1 cellular context compared by ENCODE assay signal in the genomic region with DNA sequence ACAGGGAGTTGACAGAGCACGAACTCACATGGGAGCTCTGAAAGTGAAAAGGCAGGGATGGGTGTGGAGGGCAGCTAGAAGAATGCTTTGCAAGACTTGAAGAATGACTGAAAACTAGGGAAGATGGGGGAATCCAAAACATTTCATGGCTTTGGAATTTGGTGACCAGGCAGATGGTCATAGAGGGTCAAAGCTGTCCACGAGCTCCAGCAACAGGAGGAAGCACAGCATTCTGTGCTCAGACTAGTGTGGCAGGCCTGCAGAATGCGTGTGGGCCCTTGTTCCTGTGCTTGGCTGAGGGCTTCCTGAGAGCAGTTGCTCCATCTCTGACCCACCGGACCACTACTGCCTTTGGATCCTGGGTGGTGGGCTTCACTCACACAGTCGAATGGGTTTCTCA.
TF ChIP-seq lines count a peak whose summit lies in the region.

No MANE protein-coding gene starts in this region.

TF ChIP-seq in H1, 55 proteins besides CTCF, POLR2A, EP300 and RAD21 (continued from another document):
- TF ChIP-seq, protein P1, sequence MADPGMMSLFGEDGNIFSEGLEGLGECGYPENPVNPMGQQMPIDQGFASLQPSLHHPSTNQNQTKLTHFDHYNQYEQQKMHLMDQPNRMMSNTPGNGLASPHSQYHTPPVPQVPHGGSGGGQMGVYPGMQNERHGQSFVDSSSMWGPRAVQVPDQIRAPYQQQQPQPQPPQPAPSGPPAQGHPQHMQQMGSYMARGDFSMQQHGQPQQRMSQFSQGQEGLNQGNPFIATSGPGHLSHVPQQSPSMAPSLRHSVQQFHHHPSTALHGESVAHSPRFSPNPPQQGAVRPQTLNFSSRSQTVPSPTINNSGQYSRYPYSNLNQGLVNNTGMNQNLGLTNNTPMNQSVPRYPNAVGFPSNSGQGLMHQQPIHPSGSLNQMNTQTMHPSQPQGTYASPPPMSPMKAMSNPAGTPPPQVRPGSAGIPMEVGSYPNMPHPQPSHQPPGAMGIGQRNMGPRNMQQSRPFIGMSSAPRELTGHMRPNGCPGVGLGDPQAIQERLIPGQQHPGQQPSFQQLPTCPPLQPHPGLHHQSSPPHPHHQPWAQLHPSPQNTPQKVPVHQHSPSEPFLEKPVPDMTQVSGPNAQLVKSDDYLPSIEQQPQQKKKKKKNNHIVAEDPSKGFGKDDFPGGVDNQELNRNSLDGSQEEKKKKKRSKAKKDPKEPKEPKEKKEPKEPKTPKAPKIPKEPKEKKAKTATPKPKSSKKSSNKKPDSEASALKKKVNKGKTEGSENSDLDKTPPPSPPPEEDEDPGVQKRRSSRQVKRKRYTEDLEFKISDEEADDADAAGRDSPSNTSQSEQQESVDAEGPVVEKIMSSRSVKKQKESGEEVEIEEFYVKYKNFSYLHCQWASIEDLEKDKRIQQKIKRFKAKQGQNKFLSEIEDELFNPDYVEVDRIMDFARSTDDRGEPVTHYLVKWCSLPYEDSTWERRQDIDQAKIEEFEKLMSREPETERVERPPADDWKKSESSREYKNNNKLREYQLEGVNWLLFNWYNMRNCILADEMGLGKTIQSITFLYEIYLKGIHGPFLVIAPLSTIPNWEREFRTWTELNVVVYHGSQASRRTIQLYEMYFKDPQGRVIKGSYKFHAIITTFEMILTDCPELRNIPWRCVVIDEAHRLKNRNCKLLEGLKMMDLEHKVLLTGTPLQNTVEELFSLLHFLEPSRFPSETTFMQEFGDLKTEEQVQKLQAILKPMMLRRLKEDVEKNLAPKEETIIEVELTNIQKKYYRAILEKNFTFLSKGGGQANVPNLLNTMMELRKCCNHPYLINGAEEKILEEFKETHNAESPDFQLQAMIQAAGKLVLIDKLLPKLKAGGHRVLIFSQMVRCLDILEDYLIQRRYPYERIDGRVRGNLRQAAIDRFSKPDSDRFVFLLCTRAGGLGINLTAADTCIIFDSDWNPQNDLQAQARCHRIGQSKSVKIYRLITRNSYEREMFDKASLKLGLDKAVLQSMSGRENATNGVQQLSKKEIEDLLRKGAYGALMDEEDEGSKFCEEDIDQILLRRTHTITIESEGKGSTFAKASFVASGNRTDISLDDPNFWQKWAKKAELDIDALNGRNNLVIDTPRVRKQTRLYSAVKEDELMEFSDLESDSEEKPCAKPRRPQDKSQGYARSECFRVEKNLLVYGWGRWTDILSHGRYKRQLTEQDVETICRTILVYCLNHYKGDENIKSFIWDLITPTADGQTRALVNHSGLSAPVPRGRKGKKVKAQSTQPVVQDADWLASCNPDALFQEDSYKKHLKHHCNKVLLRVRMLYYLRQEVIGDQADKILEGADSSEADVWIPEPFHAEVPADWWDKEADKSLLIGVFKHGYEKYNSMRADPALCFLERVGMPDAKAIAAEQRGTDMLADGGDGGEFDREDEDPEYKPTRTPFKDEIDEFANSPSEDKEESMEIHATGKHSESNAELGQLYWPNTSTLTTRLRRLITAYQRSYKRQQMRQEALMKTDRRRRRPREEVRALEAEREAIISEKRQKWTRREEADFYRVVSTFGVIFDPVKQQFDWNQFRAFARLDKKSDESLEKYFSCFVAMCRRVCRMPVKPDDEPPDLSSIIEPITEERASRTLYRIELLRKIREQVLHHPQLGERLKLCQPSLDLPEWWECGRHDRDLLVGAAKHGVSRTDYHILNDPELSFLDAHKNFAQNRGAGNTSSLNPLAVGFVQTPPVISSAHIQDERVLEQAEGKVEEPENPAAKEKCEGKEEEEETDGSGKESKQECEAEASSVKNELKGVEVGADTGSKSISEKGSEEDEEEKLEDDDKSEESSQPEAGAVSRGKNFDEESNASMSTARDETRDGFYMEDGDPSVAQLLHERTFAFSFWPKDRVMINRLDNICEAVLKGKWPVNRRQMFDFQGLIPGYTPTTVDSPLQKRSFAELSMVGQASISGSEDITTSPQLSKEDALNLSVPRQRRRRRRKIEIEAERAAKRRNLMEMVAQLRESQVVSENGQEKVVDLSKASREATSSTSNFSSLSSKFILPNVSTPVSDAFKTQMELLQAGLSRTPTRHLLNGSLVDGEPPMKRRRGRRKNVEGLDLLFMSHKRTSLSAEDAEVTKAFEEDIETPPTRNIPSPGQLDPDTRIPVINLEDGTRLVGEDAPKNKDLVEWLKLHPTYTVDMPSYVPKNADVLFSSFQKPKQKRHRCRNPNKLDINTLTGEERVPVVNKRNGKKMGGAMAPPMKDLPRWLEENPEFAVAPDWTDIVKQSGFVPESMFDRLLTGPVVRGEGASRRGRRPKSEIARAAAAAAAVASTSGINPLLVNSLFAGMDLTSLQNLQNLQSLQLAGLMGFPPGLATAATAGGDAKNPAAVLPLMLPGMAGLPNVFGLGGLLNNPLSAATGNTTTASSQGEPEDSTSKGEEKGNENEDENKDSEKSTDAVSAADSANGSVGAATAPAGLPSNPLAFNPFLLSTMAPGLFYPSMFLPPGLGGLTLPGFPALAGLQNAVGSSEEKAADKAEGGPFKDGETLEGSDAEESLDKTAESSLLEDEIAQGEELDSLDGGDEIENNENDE (IDR thresholded peaks at IDR 0.05; ENCODE audit: insufficient replicate concordance, low read length), result no peak
- no peak for TF ChIP-seq YY1 (IDR thresholded peaks at IDR 0.05; ENCODE audit: low read depth, low read length)
- no peak for TF ChIP-seq CTBP2 (IDR thresholded peaks at IDR 0.05; ENCODE audit: borderline replicate concordance, insufficient read depth, insufficient read length, low read length)
TF ChIP-seq in H1: peak in this region for 0.
